In genomic region chr17:6551909-6552768, GRCh38 we compare ENCODE assay signal across 14 cellular contexts. TPM values are rescaled to one million over a fixed set of nuclear protein-coding genes. Genes with fewer than 3 reads are reported as not detected.
DNase-seq lines count a peak whose midpoint lies in the region; ATAC-seq, FAIRE-seq and TF ChIP-seq lines count a peak whose summit lies in the region.
"Had no signal": no experiment of that assay in that cellular context is flagged by ENCODE, and none has a peak within 500 bp of the region (broad histone marks: within the 10 kb centered on the region; RNA-seq: fewer than 3 reads in every experiment).

No MANE protein-coding gene starts in this region.

- H3K27ac ChIP-seq in keratinocyte (ENCODE audit: control insufficient read depth, insufficient read depth, low read length), result peak overlapping the region; percentile 94
- peak overlapping the region; percentile 20 to 90 (median 84) for H3K27ac ChIP-seq in spleen
- H3K27ac ChIP-seq: 22Rv1, neutrophil, thoracic aorta had no signal

- peaks cover 63% of the 10 kb centered on the region for H3K4me1 ChIP-seq in keratinocyte (ENCODE audit: control insufficient read depth, extremely low read depth, insufficient read depth, low read length)
- H3K4me1 ChIP-seq in spleen, result peaks cover 4 to 88% (median 54%) of the 10 kb centered on the region in 6 donors

- peak; percentile 44 for DNase-seq in DMS 273 (lab: John Stamatoyannopoulos, UW; ENCODE audit: unreplicated experiment)
- DNase-seq in DMS 273 treated with DMSO at 0.1 percent for 48 hours (lab: John Stamatoyannopoulos, UW), result no peak
- peak; percentile 60 for DNase-seq in NCI-H69 (lab: John Stamatoyannopoulos, UW)
- peak; percentile 85 for DNase-seq in keratinocyte (ENCODE audit: low read depth, low spot score)
- no peak for DNase-seq in spleen
- DNase-seq in 8988T, result no peak
- no peak for DNase-seq in MV-4-11 (lab: John Stamatoyannopoulos, UW)
- DNase-seq: DND-41, KG1, T1000 had no signal

- H3K36me3 ChIP-seq in keratinocyte (ENCODE audit: control insufficient read depth in 2 of 2, extremely low read depth in 1 of 2, insufficient read depth in 2 of 2, low read length in 2 of 2) (no peaks in the 10 kb centered on the region), spleen (peaks cover 0 to 3% (median 0%) of the 10 kb centered on the region in 6 donors)
- H3K36me3 ChIP-seq: neutrophil, thoracic aorta had no signal

- H3K27me3 ChIP-seq in keratinocyte (ENCODE audit: control insufficient read depth, extremely low read depth, insufficient read depth, low read length), result no peaks in the 10 kb centered on the region
- H3K27me3 ChIP-seq in spleen (replicated peaks in 1 of 7), result peaks cover 0 to 38% (median 16%) of the 10 kb centered on the region in 7 donors

- 59 to 83% (median 75%) methylated on average over 13 of the region's 13 CpGs for WGBS in spleen, 5 donors

- H3K9ac ChIP-seq in keratinocyte (ENCODE audit: control insufficient read depth, extremely low read depth, insufficient read depth, low read length), result peak overlapping the region; percentile 80

- H3K9me1 ChIP-seq in keratinocyte (ENCODE audit: control insufficient read depth, extremely low read depth, insufficient read depth, low read length), result no peaks in the 10 kb centered on the region

- peak; percentile 97 for FAIRE-seq in keratinocyte (lab: Jason Lieb, UNC)

- H2AFZ ChIP-seq in keratinocyte (ENCODE audit: control insufficient read depth, low read length), result peak overlapping the region; percentile 69

- H3K9me3 ChIP-seq in keratinocyte (ENCODE audit: control insufficient read depth, low read depth, low read length) (no peaks in the 10 kb centered on the region), spleen (no peaks in the 10 kb centered on the region)
- H3K9me3 ChIP-seq: neutrophil, thoracic aorta had no signal

- H3K4me2 ChIP-seq in keratinocyte (ENCODE audit: control insufficient read depth, extremely low read depth, insufficient read depth, low read depth, low read length), result peak overlapping the region; percentile 85

- intact Hi-C loops in spleen (cut with DNase I; ENCODE audit: low total_unique reads), result no loop called here

- ATAC-seq in HG03442 (IDR thresholded peaks at IDR 0.05; ENCODE audit: unreplicated experiment), result no peak

- TF ChIP-seq POLR2A in spleen (IDR thresholded peaks at IDR 0.05), result no peak

- TF ChIP-seq CTCF in keratinocyte (optimal IDR thresholded peaks at IDR 0.05 in 1 of 3, IDR thresholded peaks at IDR 0.05 in 1 of 3, conservative IDR thresholded peaks at IDR 0.05 in 1 of 3; ENCODE audit: extremely low read depth in 1 of 3, insufficient read depth in 2 of 3, low read length in 3 of 3), result no peak
- TF ChIP-seq CTCF in spleen (IDR thresholded peaks at IDR 0.05 in 8 of 11, conservative IDR thresholded peaks at IDR 0.05 in 3 of 11), result no peak

- no peaks in the 10 kb centered on the region for H4K20me1 ChIP-seq in keratinocyte (ENCODE audit: control insufficient read depth, extremely low read depth, insufficient read depth, low read length)

- no peaks in the 10 kb centered on the region for H3K79me2 ChIP-seq in keratinocyte (ENCODE audit: control insufficient read depth, insufficient read depth, low read length)

- peak overlapping the region in 2 of 3 experiments; percentile 37 to 50 for H3K4me3 ChIP-seq in keratinocyte (ENCODE audit: control insufficient read depth in 2 of 3, extremely low read depth in 1 of 3, insufficient read depth in 2 of 3, low read depth in 1 of 3, low read length in 3 of 3)
- H3K4me3 ChIP-seq in spleen, result peak overlapping the region in 3 of 8 donors; percentile 62 to 82 (median 79)
- H3K4me3 ChIP-seq: thoracic aorta had no signal

- dilution Hi-C loops in keratinocyte (cut with MboI; ENCODE audit: extremely low pct_ligation_motif_present, low sequenced_read_pairs), result no loop called here

RNA-seq across cellular contexts. Expression of gene PITPNM3, which starts 4.2 kb away (rescaled TPM):
- polyA plus RNA-seq in keratinocyte (7.7 to 13.6 TPM (median 8.3 TPM) in 3 replicates), spleen (10 to 100 TPM in 1 of 3 donors, 1 to 10 TPM in 2; 5.4 to 63.3 (median 9.1) TPM)
- 4.5 TPM for polyA plus RNA-seq in keratinocyte (2011; ENCODE audit: low read depth)
- polyA plus RNA-seq in keratinocyte (2011; cell fraction: cytosol; rRNA removed), result 7.1 and 10.9 TPM in 2 replicates
- polyA plus RNA-seq in keratinocyte (2011; cell fraction: nucleus; rRNA removed), result 19.5 and 25.2 TPM in 2 replicates
- 9.0 and 9.4 TPM in 2 replicates for polyA plus RNA-seq in keratinocyte (2012; ENCODE audit: low replicate concordance)
- 11.0 to 20.7 TPM (median 16.5 TPM) in 3 replicates for polyA minus RNA-seq in keratinocyte
- 16.3 TPM for polyA minus RNA-seq in keratinocyte (2011; cell fraction: cytosol; rRNA and poly(A)+ RNA removed)
- 15.8 and 17.8 TPM in 2 replicates for polyA minus RNA-seq in keratinocyte (2011; cell fraction: nucleus; rRNA and poly(A)+ RNA removed)
- 100 to 1,000 TPM in 6 of 7 donors, 10 to 100 TPM in 1; 51.9 to 215 (median 140) TPM for total RNA-seq in spleen

Comparison
In these comparisons a context has a peak if more than half of its experiments do, and no peak if none do; other contexts are left out.
1. DNase-seq: peak in DMS 273 (single experiment), NCI-H69 (single experiment) and keratinocyte (single experiment); none in DMS 273 treated with DMSO at 0.1 percent for 48 hours (single experiment), spleen (single experiment), 8988T (single experiment) and MV-4-11 (single experiment).